ENCODE assay signal across 30 cellular contexts in the genomic region with DNA sequence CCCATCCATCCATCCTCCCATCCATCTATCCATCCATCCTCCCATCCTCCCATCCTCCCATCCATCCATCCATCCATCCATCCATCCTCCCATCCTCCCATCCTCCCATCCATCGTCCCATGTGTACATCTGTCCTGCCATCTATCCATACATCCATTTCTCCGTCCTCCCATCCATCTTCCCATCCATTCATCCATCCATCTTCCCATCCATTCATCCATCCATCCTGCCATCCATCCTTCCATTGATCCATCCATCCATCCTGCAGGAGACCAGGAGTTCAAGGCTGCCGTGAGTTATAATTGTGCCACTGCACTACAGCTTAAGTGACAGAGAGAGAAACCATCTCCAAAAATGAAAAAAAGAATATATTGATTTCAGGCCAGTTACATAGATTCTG.
"Had no signal": no experiment of that assay in that cellular context is flagged by ENCODE, and none has a peak within 500 bp of the region (broad histone marks: within the 10 kb centered on the region; RNA-seq: fewer than 3 reads in every experiment).

No MANE protein-coding gene starts in this region.

- H3K9me3 ChIP-seq: ovary, psoas muscle, spleen, suprapubic skin, testis, tibial artery, transverse colon, upper lobe of left lung, uterus had no signal

- H3K4me3 ChIP-seq: ovary, psoas muscle, skin epidermis, smooth muscle cell, spleen, suprapubic skin, testis, tibial artery, transverse colon, upper lobe of left lung, uterus had no signal

- H3K36me3 ChIP-seq: ovary, spleen, suprapubic skin, tibial artery, transverse colon, upper lobe of left lung, uterus had no signal

- H3K27ac Mint-ChIP-seq: natural killer cell treated with Interleukin-12 subunit alpha and Interleukin-12 subunit beta and Interleukin-15 and Interleukin-18, amount 100 ng/mL, for 72 hours; nephron progenitor cell; progenitor cell of endocrine pancreas; stimulated activated memory B cell treated with anti-CD40 and anti-IgM and Interleukin-4, amounts not matched to agents 10 μg/mL and 1 μg/mL and 100 μg/mL, for 72 hours; stimulated activated naive CD8-positive, alpha-beta T cell treated with anti-CD3 and anti-CD28 coated beads, Interleukin-15, amount 100 ng/mL, for 72 hours had no signal

- H3K79me2 ChIP-seq: parathyroid adenoma had no signal

- H3K4me2 ChIP-seq: smooth muscle cell had no signal

- H3K27me3 Mint-ChIP-seq: naive thymus-derived CD8-positive, alpha-beta T cell; natural killer cell treated with Interleukin-12 subunit alpha and Interleukin-12 subunit beta and Interleukin-15 and Interleukin-18, amount 100 ng/mL, for 72 hours; stimulated activated memory B cell treated with anti-CD40 and anti-IgM and Interleukin-4, amounts not matched to agents 10 μg/mL and 1 μg/mL and 100 μg/mL, for 72 hours; stimulated activated naive CD8-positive, alpha-beta T cell treated with anti-CD3 and anti-CD28 coated beads, Interleukin-15, amount 100 ng/mL, for 72 hours had no signal

- H3K27me3 ChIP-seq: ovary, spleen, suprapubic skin, testis, tibial artery, transverse colon, upper lobe of left lung, uterus had no signal

- H3K9ac ChIP-seq: parathyroid adenoma had no signal

- H3K36me3 Mint-ChIP-seq: naive B cell; naive thymus-derived CD8-positive, alpha-beta T cell; natural killer cell treated with Interleukin-12 subunit alpha and Interleukin-12 subunit beta and Interleukin-15 and Interleukin-18, amount 100 ng/mL, for 72 hours; stimulated activated memory B cell treated with anti-CD40 and anti-IgM and Interleukin-4, amounts not matched to agents 10 μg/mL and 1 μg/mL and 100 μg/mL, for 72 hours had no signal

- H3K4me1 ChIP-seq: psoas muscle, spleen, suprapubic skin, testis, tibial artery, transverse colon, upper lobe of left lung, uterus had no signal

- H3K27ac ChIP-seq: ovary, psoas muscle, skin epidermis, spleen, suprapubic skin, testis, tibial artery, transverse colon, upper lobe of left lung, uterus had no signal

- DNase-seq: naive B cell; naive thymus-derived CD8-positive, alpha-beta T cell; nephron progenitor cell; occipital lobe; ovary; psoas muscle; right cardiac atrium; spleen; stimulated activated CD4-positive, alpha-beta T cell treated with anti-CD3 and anti-CD28 coated beads, Interleukin-12 subunit alpha, Interleukin-12 subunit beta, amount 100 ng/mL, for 4 hours; stimulated activated CD4-positive, alpha-beta T cell treated with anti-CD3 and anti-CD28 coated beads, Interleukin-1b, Interleukin-23, amount 100 ng/mL, for 48 hours; stimulated activated CD4-positive, alpha-beta T cell treated with anti-CD3 and anti-CD28 coated beads, Interleukin-4, amount 100 ng/mL, for 1 hour; stimulated activated CD4-positive, alpha-beta T cell treated with anti-CD3 and anti-CD28 coated beads, Interleukin-4, amount 100 ng/mL, for 4 hours; stimulated activated CD8-positive, alpha-beta memory T cell treated with anti-CD3 and anti-CD28 coated beads, Interleukin-4, amount 100 ng/mL, for 48 hours; stimulated activated naive CD4-positive, alpha-beta T cell; stimulated activated naive CD8-positive, alpha-beta T cell treated with anti-CD3 and anti-CD28 coated beads, Interleukin-15, amount 100 ng/mL, for 72 hours; stimulated activated naive CD8-positive, alpha-beta T cell treated with anti-CD3 and anti-CD28 coated beads, Interleukin-15, Interleukin-2, amounts not matched to agents 100 U/mL and 50 U/mL, for 24 hours; substantia nigra; testis; tibial artery; transverse colon; upper lobe of left lung; uterus had no signal

- H3K4me1 Mint-ChIP-seq: naive B cell; stimulated activated memory B cell treated with anti-CD40 and anti-IgM and Interleukin-4, amounts not matched to agents 10 μg/mL and 1 μg/mL and 100 μg/mL, for 72 hours; stimulated activated naive CD8-positive, alpha-beta T cell treated with anti-CD3 and anti-CD28 coated beads, Interleukin-15, amount 100 ng/mL, for 72 hours had no signal

- H3K4me3 Mint-ChIP-seq: naive thymus-derived CD8-positive, alpha-beta T cell; natural killer cell treated with Interleukin-12 subunit alpha and Interleukin-12 subunit beta and Interleukin-15 and Interleukin-18, amount 100 ng/mL, for 72 hours; nephron progenitor cell; neural crest cell; stimulated activated memory B cell treated with anti-CD40 and anti-IgM and Interleukin-4, amounts not matched to agents 10 μg/mL and 1 μg/mL and 100 μg/mL, for 72 hours; stimulated activated naive CD8-positive, alpha-beta T cell treated with anti-CD3 and anti-CD28 coated beads, Interleukin-15, amount 100 ng/mL, for 72 hours had no signal

- H2AFZ ChIP-seq: parathyroid adenoma had no signal
